8 cellular contexts compared by ENCODE assay signal in genomic region chr3:192409203-192409837, GRCh38.
DNase-seq lines count a peak whose midpoint lies in the region; ATAC-seq and TF ChIP-seq lines count a peak whose summit lies in the region.

No MANE protein-coding gene starts in this region.

- H3K9ac ChIP-seq in iPS-20b (ENCODE audit: low read depth, low read length): peak overlapping the region; percentile 68; the same call in 1 of the 2 replicates

- peak overlapping the region; percentile 42 for H3K4me3 ChIP-seq in astrocyte of the spinal cord (ENCODE audit: low read depth, low read length)
- H3K4me3 ChIP-seq in iPS-20b (ENCODE audit: low read length): peak overlapping the region; percentile 87
- peak overlapping the region; percentile 50 to 63 (median 54) for H3K4me3 ChIP-seq in stomach

- no peaks in the 10 kb centered on the region for H3K36me3 ChIP-seq in iPS-20b (ENCODE audit: insufficient read depth, low read depth, low read length)
- no peaks in the 10 kb centered on the region for H3K36me3 ChIP-seq in stomach

- peak; percentile 53 for ATAC-seq in GM18508 (IDR thresholded peaks at IDR 0.05; ENCODE audit: insufficient read depth, unreplicated experiment)
- peak; percentile 70 for ATAC-seq in HG03196 (IDR thresholded peaks at IDR 0.05; ENCODE audit: unreplicated experiment)

- peak; percentile 47 for DNase-seq in astrocyte of the spinal cord (ENCODE audit: low read depth, low spot score)
- no peak for DNase-seq in stomach
- no peak for DNase-seq in SIG-M5 (lab: John Stamatoyannopoulos, UW)
- DNase-seq in NCI-H1436 treated with DMSO at 0.1 percent for 48 hours (lab: John Stamatoyannopoulos, UW): no peak
- no peak for DNase-seq in stimulated activated CD4-positive, alpha-beta T cell treated with anti-CD3 and anti-CD28 coated beads, Interleukin-4, amount 100 ng/mL, for 1 hour

- intact Hi-C loops in stomach (cut with DNase I; ENCODE audit: low total_unique reads): no loop called here

- H3K27me3 ChIP-seq in iPS-20b (ENCODE audit: insufficient read depth, low read length) (peaks cover 72% of the 10 kb centered on the region), stomach (peaks cover 3 to 51% (median 30%) of the 10 kb centered on the region in 3 donors)

- H3K9me3 ChIP-seq in iPS-20b (ENCODE audit: insufficient read depth, low read depth, low read length) (no peaks in the 10 kb centered on the region), stomach (no peaks in the 10 kb centered on the region)

- no peak for TF ChIP-seq POLR2A in stomach (IDR thresholded peaks at IDR 0.05)

- TF ChIP-seq EP300 in stomach (IDR thresholded peaks at IDR 0.05): no peak

- H3K4me1 ChIP-seq in iPS-20b (ENCODE audit: insufficient read depth, low read length): peaks cover 15% of the 10 kb centered on the region
- peaks cover 4 to 29% (median 22%) of the 10 kb centered on the region in 4 donors for H3K4me1 ChIP-seq in stomach

- H3K27ac ChIP-seq in iPS-20b (ENCODE audit: low read length): no peak overlapping the region
- H3K27ac ChIP-seq in stomach: peak overlapping the region in 2 of 5 donors; percentile 11 to 37

- WGBS in stomach, 5 donors: 1 to 3% (median 2%) methylated on average over 18 to 60 of the region's 60 CpGs

- in situ Hi-C loops in astrocyte of the spinal cord (cut with HindIII; ENCODE audit: low sequenced_read_pairs): no loop called here

- TF ChIP-seq CTCF in astrocyte of the spinal cord (IDR thresholded peaks at IDR 0.05; ENCODE audit: low read depth, low read length): no peak
- TF ChIP-seq CTCF in stomach (IDR thresholded peaks at IDR 0.05): no peak
